8 cellular contexts compared by ENCODE assay signal in the genomic region with DNA sequence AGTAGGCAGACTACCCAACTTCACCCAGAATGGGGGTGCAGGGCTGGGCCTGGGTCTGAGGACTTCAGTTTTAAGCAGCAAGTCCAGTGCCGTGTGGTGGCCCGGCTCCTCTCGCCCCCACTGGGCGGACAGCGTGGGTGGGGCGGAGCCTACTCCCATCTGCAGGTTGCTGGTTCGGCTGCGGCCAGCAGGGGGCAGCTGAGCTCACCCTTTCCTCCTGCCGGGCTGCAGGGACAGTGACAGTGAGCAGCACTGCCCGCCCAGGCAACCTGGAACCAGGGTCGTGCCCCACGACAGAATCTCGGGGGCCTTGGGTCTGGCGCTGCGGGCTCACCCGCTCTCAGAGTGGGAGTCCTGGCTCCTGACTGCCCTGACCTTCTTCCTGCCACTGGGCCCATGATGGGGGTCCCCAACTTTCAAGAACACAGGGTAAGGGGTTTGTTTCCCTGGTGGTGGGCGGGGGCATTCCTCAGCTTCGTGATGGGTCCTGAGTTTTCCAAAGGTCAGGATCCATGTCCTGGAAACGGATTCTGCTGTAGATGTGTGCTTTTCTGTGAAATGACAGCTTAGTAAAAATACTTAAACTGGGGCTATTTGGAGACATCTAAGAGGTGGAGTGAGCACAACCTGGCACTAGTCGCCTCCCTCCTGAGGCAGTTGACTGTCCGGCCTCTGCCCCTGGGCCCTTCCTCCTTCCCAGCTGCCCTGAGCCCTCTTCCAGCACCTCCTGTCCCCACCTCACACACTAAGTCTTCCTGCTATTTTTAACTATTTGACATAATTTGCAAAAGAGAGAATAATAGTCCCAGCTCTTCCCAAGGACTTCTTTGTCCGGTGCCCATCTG. TPM values are rescaled to one million over a fixed set of nuclear protein-coding genes. Genes with fewer than 3 reads are reported as not detected.
DNase-seq lines count a peak whose midpoint lies in the region; ATAC-seq and TF ChIP-seq lines count a peak whose summit lies in the region.

No MANE protein-coding gene starts in this region.

- peaks cover 29% of the 10 kb centered on the region for H3K4me1 Mint-ChIP-seq in activated CD4-positive, alpha-beta T cell treated with anti-CD3 and anti-CD28 coated beads for 36 hours
- peaks cover 63% of the 10 kb centered on the region for H3K4me1 Mint-ChIP-seq in chondrocyte (ENCODE audit: low read depth)

- no peaks in the 10 kb centered on the region for H3K9me3 ChIP-seq in left lung

- CTCF ChIA-PET in activated CD4-positive, alpha-beta T cell treated with anti-CD3 and anti-CD28 coated beads for 36 hours (lab: Charles Lee), result interaction anchor here (0.5 to 12.0 kb wide), 39 partner anchors 10 to 630 kb away, joined by 3 to 209 read pairs (median 4); a partner anchor contains a TSS

- peaks cover 10% of the 10 kb centered on the region for H3K36me3 Mint-ChIP-seq in activated CD4-positive, alpha-beta T cell treated with anti-CD3 and anti-CD28 coated beads for 36 hours (ENCODE audit: low read depth)
- no peaks in the 10 kb centered on the region for H3K36me3 Mint-ChIP-seq in chondrocyte (ENCODE audit: low read depth)

- intact Hi-C loops in activated CD4-positive, alpha-beta T cell treated with anti-CD3 and anti-CD28 coated beads for 36 hours (cut with DNase I, micrococcal nuclease), result loop anchor here (1.0 to 10.0 kb wide), 6 partner anchors 17 to 94 kb away; a partner anchor contains a TSS
- intact Hi-C loops in left lung (cut with DNase I), result loop anchor here in 1 of 2 donors (5.0 kb wide), 1 partner anchor 91 kb away; no protein-coding TSS in a partner anchor

- TF ChIP-seq CTCF in chondrocyte (IDR thresholded peaks at IDR 0.05) (peak; percentile 97), left lung (IDR thresholded peaks at IDR 0.05) (peak; percentile 98 to 99)

- H3K27ac ChIP-seq in left lung, result peak overlapping the region; percentile 99 to 100

- H3K4me3 ChIP-seq in left lung, result peak overlapping the region in 1 of 2 donors; percentile 80

- ATAC-seq in HG02588 (IDR thresholded peaks at IDR 0.05; ENCODE audit: unreplicated experiment) (peak; percentile 34), left lung (peak; percentile 56), GM19395 (IDR thresholded peaks at IDR 0.05; ENCODE audit: unreplicated experiment) (no peak)
- ATAC-seq in activated CD4-positive, alpha-beta T cell treated with anti-CD3 and anti-CD28 coated beads for 36 hours, result peak; percentile 30

- H3K9me3 Mint-ChIP-seq in activated CD4-positive, alpha-beta T cell treated with anti-CD3 and anti-CD28 coated beads for 36 hours (ENCODE audit: low read depth), result no peaks in the 10 kb centered on the region
- H3K9me3 Mint-ChIP-seq in chondrocyte (ENCODE audit: low read depth), result no peaks in the 10 kb centered on the region

- H3K4me3 Mint-ChIP-seq in activated CD4-positive, alpha-beta T cell treated with anti-CD3 and anti-CD28 coated beads for 36 hours, result peak overlapping the region; percentile 100
- peak overlapping the region; percentile 59 for H3K4me3 Mint-ChIP-seq in chondrocyte (ENCODE audit: unreplicated experiment)

- DNase-seq in GF-D8 (lab: John Stamatoyannopoulos, UW) (peak; percentile 41), NCI-H2227 treated with DMSO at 0.1 percent for 48 hours (lab: John Stamatoyannopoulos, UW) (peak; percentile 86), chondrocyte (ENCODE audit: low spot score) (peak; percentile 96), left lung (peak; percentile 93 to 99)
- peak; percentile 96 for DNase-seq in activated CD4-positive, alpha-beta T cell treated with anti-CD3 and anti-CD28 coated beads for 36 hours
- peak; percentile 87 for DNase-seq in stimulated activated CD4-positive, alpha-beta T cell treated with anti-CD3 and anti-CD28 coated beads, Interleukin-2, amount 100 ng/mL, for 4 hours (ENCODE audit: low read depth)

- no peaks in the 10 kb centered on the region for H3K27me3 ChIP-seq in left lung

- POLR2A ChIA-PET in activated CD4-positive, alpha-beta T cell treated with anti-CD3 and anti-CD28 coated beads for 36 hours (lab: Charles Lee), result interaction anchor here (0.6 to 18.5 kb wide), 10 partner anchors 9 to 708 kb away, joined by 3 to 1637 read pairs (median 4); a partner anchor contains a TSS

- H3K27ac Mint-ChIP-seq in activated CD4-positive, alpha-beta T cell treated with anti-CD3 and anti-CD28 coated beads for 36 hours, result peak overlapping the region; percentile 92
- peak overlapping the region; percentile 100 for H3K27ac Mint-ChIP-seq in chondrocyte (ENCODE audit: unreplicated experiment)

- H3K4me1 ChIP-seq in left lung, result peaks cover 49 to 62% of the 10 kb centered on the region in 2 donors

- peaks cover 0 to 25% of the 10 kb centered on the region in 2 donors for H3K36me3 ChIP-seq in left lung

- H3K27me3 Mint-ChIP-seq in activated CD4-positive, alpha-beta T cell treated with anti-CD3 and anti-CD28 coated beads for 36 hours, result no peaks in the 10 kb centered on the region
- H3K27me3 Mint-ChIP-seq in chondrocyte (ENCODE audit: low read depth), result no peaks in the 10 kb centered on the region

RNA-seq across cellular contexts. Expression of a gene that starts 6.0 kb away (rescaled TPM):
- total RNA-seq in activated CD4-positive, alpha-beta T cell treated with anti-CD3 and anti-CD28 coated beads for 36 hours, result 100 to 1,000 TPM; 435 to 569 TPM
- total RNA-seq in chondrocyte, result 333 to 440 TPM (median 377 TPM) in 3 replicates
- 1,000 to 10,000 TPM; 1,146 to 1,441 TPM for total RNA-seq in left lung

RNA-seq across cellular contexts. Expression of a gene that starts 30.1 kb away (rescaled TPM):
- total RNA-seq in activated CD4-positive, alpha-beta T cell treated with anti-CD3 and anti-CD28 coated beads for 36 hours, result 10 to 100 TPM; 32.7 to 37.5 TPM
- total RNA-seq in chondrocyte (43.6 to 49.6 TPM (median 45.5 TPM) in 3 replicates), left lung (10 to 100 TPM; 31.7 to 31.9 TPM)

RNA-seq across cellular contexts. Expression of a gene that starts 34.1 kb away (rescaled TPM):
- total RNA-seq in activated CD4-positive, alpha-beta T cell treated with anti-CD3 and anti-CD28 coated beads for 36 hours, result 10 to 100 TPM; 13.2 to 14.3 TPM
- total RNA-seq in chondrocyte, result 11.7 to 14.4 TPM (median 13.1 TPM) in 3 replicates
- total RNA-seq in left lung, result 1 to 10 TPM; 8.4 to 9.8 TPM

Comparison
In these comparisons a context has a peak if more than half of its experiments do, and no peak if none do; other contexts are left out.
1. DNase-seq: peak in every context shown above with its lines; median percentile 96 in activated CD4-positive, alpha-beta T cell treated with anti-CD3 and anti-CD28 coated beads for 36 hours; 96 in chondrocyte; 96 in left lung; 87 in stimulated activated CD4-positive, alpha-beta T cell treated with anti-CD3 and anti-CD28 coated beads, Interleukin-2, amount 100 ng/mL, for 4 hours; 86 in NCI-H2227 treated with DMSO at 0.1 percent for 48 hours; 41 in GF-D8.